In genomic region chr4:86815653-86816052, GRCh38 we compare ENCODE assay signal across 23 cellular contexts. TPM values are rescaled to one million over a fixed set of nuclear protein-coding genes. Genes with fewer than 3 reads are reported as not detected.
"Had no signal": no experiment of that assay in that cellular context is flagged by ENCODE, and none has a peak within 500 bp of the region (broad histone marks: within the 10 kb centered on the region; RNA-seq: fewer than 3 reads in every experiment).

No MANE protein-coding gene starts in this region.

- H3K9me3 Mint-ChIP-seq: activated naive CD4-positive, alpha-beta T cell treated with anti-CD3 and anti-CD28 coated beads, Interleukin-2, amount 50 U/mL, for 72 hours; type B pancreatic cell had no signal

- H3K36me3 Mint-ChIP-seq: natural killer cell treated with Interleukin-12 subunit alpha and Interleukin-12 subunit beta and Interleukin-15 and Interleukin-18, amount 100 ng/mL, for 72 hours had no signal

- ATAC-seq: activated CD4-positive, alpha-beta T cell treated with anti-CD3 and anti-CD28 coated beads for 36 hours; activated naive CD4-positive, alpha-beta T cell treated with anti-CD3 and anti-CD28 coated beads, Interleukin-2, amount 50 U/mL, for 72 hours; natural killer cell treated with Interleukin-12 subunit alpha and Interleukin-12 subunit beta and Interleukin-15 and Interleukin-18, amount 100 ng/mL, for 72 hours; WTC11 had no signal

- H3K27ac Mint-ChIP-seq: activated CD4-positive, alpha-beta memory T cell treated with anti-CD3 and anti-CD28 coated beads for 36 hours; activated CD4-positive, alpha-beta T cell treated with anti-CD3 and anti-CD28 coated beads for 36 hours; activated naive CD4-positive, alpha-beta T cell treated with anti-CD3 and anti-CD28 coated beads, Interleukin-2, amount 50 U/mL, for 72 hours; activated T-helper 1 cell treated with anti-CD3 and anti-CD28 coated beads, Interleukin-12 subunit alpha, Interleukin-12 subunit beta, Interleukin-2, Interleukin-4 antibody, amounts not matched to agents 30 ng/mL and 10 ng/mL and 1 ng/mL, durations not matched to agents 14 hours and 24 hours and 36 hours; immature natural killer cell; natural killer cell treated with Interleukin-12 subunit alpha and Interleukin-12 subunit beta and Interleukin-15 and Interleukin-18, amount 100 ng/mL, for 72 hours; type B pancreatic cell; WTC11 had no signal

- H3K36me3 ChIP-seq: neutrophil had no signal

- H3K9ac ChIP-seq: parathyroid adenoma had no signal

- DNase-seq: activated CD4-positive, alpha-beta memory T cell treated with anti-CD3 and anti-CD28 coated beads for 36 hours; activated CD4-positive, alpha-beta T cell treated with anti-CD3 and anti-CD28 coated beads for 36 hours; activated gamma-delta T cell treated with Interleukin-2 at 50 U/mL for 16 hours; activated T-cell treated with anti-CD3 and anti-CD28 coated beads for 4 hours; dermis blood vessel endothelial cell; foreskin melanocyte; head of caudate nucleus; immature natural killer cell; kidney glomerular epithelial cell; sigmoid colon; stimulated activated naive CD4-positive, alpha-beta T cell; SW 1271 had no signal

- H3K27me3 ChIP-seq: neutrophil, sigmoid colon had no signal

- H3K27ac ChIP-seq: neutrophil, parathyroid adenoma had no signal

- H3K27me3 Mint-ChIP-seq: activated CD4-positive, alpha-beta memory T cell treated with anti-CD3 and anti-CD28 coated beads for 36 hours; activated CD4-positive, alpha-beta T cell treated with anti-CD3 and anti-CD28 coated beads for 36 hours; natural killer cell treated with Interleukin-12 subunit alpha and Interleukin-12 subunit beta and Interleukin-15 and Interleukin-18, amount 100 ng/mL, for 72 hours; type B pancreatic cell had no signal

- H3K4me3 Mint-ChIP-seq: activated CD4-positive, alpha-beta memory T cell treated with anti-CD3 and anti-CD28 coated beads for 36 hours; activated CD4-positive, alpha-beta T cell treated with anti-CD3 and anti-CD28 coated beads for 36 hours; activated T-helper 1 cell treated with anti-CD3 and anti-CD28 coated beads, Interleukin-12 subunit alpha, Interleukin-12 subunit beta, Interleukin-2, Interleukin-4 antibody, amounts not matched to agents 30 ng/mL and 10 ng/mL and 1 ng/mL, durations not matched to agents 14 hours and 24 hours and 36 hours; immature natural killer cell; mesothelial cell of epicardium; natural killer cell treated with Interleukin-12 subunit alpha and Interleukin-12 subunit beta and Interleukin-15 and Interleukin-18, amount 100 ng/mL, for 72 hours; type B pancreatic cell; WTC11 had no signal

- H3K9me3 ChIP-seq: neutrophil had no signal

- H3K4me1 Mint-ChIP-seq: activated CD4-positive, alpha-beta T cell treated with anti-CD3 and anti-CD28 coated beads for 36 hours; immature natural killer cell had no signal

- H3K4me3 ChIP-seq: lung, sigmoid colon had no signal

- H3K4me1 ChIP-seq: parathyroid adenoma, sigmoid colon had no signal

RNA-seq across cellular contexts. Expression of gene SLC10A6, which starts 33.5 kb away (rescaled TPM):
- total RNA-seq: activated CD4-positive, alpha-beta memory T cell treated with anti-CD3 and anti-CD28 coated beads for 36 hours; activated CD4-positive, alpha-beta T cell treated with anti-CD3 and anti-CD28 coated beads for 36 hours; activated naive CD4-positive, alpha-beta T cell treated with anti-CD3 and anti-CD28 coated beads, Interleukin-2, amount 50 U/mL, for 72 hours; activated T-helper 1 cell treated with anti-CD3 and anti-CD28 coated beads, Interleukin-12 subunit alpha, Interleukin-12 subunit beta, Interleukin-2, Interleukin-4 antibody, amounts not matched to agents 30 ng/mL and 10 ng/mL and 1 ng/mL, durations not matched to agents 14 hours and 24 hours and 36 hours; mesothelial cell of epicardium; natural killer cell treated with Interleukin-12 subunit alpha and Interleukin-12 subunit beta and Interleukin-15 and Interleukin-18, amount 100 ng/mL, for 72 hours; SK-MEL-5; T-helper 2 cell treated with Interferon-gamma antibody and Interleukin-4, amounts not matched to agents 100 ng/mL and 5 ng/mL, for 36 hours; WTC11 had no signal
